Comparison of ENCODE assay signal across 1 cellular context in the genomic region with DNA sequence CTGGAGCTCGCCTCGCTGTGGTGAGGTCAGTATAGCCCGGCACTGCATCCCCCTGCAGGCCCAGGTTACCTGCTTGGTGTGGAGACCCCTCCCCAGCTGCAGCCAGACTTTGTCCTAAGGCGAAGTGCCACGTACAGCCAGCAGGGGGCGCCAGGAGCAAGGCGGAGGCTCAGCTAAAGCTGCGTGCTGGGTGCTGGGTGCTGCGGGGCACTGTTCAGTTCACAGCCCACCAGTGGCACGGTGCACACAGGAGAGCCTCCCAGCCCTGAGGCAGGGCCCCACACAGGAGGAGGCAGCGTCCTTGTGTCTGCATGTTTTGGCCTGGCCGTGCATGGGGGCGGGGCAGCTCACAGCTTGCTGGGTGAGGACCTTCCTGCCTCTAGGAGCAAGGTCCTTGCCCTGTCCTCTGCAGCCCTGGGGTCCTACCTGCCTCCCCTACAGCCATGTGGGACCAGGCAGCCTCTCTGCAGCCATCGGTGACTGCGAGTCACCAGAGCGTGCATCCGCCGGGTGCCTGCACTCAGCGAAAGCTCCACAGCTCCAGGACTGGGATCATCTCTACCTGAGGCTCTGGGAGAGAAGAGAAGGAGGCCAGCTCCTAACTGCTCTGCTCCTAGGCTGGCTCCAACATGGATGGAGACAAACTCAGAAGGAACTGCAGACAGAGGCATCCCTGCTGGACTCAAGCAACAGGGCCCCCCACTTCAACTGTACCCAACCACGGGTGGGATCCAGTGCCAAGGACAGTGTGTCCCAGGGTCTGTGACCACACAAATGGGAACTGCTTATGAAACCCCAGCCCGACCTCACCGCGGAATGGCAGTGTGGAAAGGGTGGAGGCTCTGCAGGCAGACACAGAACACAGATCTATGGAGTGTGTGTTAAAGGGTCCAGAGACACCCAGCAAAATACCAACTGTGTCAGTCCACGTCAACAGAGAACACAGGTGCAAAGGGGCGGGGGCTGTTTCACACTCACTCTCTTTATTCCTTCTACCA.
TF ChIP-seq lines count a peak whose summit lies in the region.

No MANE protein-coding gene starts in this region.

TF ChIP-seq in HepG2, 621 proteins besides CTCF, POLR2A, EP300 and RAD21 (continued from another document and continues in another):
- TF ChIP-seq, protein P1, sequence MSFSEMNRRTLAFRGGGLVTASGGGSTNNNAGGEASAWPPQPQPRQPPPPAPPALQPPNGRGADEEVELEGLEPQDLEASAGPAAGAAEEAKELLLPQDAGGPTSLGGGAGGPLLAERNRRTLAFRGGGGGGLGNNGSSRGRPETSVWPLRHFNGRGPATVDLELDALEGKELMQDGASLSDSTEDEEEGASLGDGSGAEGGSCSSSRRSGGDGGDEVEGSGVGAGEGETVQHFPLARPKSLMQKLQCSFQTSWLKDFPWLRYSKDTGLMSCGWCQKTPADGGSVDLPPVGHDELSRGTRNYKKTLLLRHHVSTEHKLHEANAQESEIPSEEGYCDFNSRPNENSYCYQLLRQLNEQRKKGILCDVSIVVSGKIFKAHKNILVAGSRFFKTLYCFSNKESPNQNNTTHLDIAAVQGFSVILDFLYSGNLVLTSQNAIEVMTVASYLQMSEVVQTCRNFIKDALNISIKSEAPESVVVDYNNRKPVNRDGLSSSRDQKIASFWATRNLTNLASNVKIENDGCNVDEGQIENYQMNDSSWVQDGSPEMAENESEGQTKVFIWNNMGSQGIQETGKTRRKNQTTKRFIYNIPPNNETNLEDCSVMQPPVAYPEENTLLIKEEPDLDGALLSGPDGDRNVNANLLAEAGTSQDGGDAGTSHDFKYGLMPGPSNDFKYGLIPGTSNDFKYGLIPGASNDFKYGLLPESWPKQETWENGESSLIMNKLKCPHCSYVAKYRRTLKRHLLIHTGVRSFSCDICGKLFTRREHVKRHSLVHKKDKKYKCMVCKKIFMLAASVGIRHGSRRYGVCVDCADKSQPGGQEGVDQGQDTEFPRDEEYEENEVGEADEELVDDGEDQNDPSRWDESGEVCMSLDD (CRISPR knock-in tag; IDR thresholded peaks at IDR 0.05; ENCODE audit: borderline replicate concordance), result no peak
- peak; percentile 50 for TF ChIP-seq PHF5A (CRISPR knock-in tag; IDR thresholded peaks at IDR 0.05; ENCODE audit: low read depth, unreplicated experiment)
- TF ChIP-seq ZMYM3 (CRISPR knock-in tag; IDR thresholded peaks at IDR 0.05), result peak; percentile 97
- TF ChIP-seq ZBTB40 (IDR thresholded peaks at IDR 0.05), result no peak
- peak; percentile 74 for TF ChIP-seq ZBTB40 (CRISPR knock-in tag; IDR thresholded peaks at IDR 0.05)
- peak; percentile 95 for TF ChIP-seq ZSCAN29 (CRISPR knock-in tag; conservative IDR thresholded peaks at IDR 0.05)
- no peak for TF ChIP-seq HNRNPUL1 (IDR thresholded peaks at IDR 0.05; ENCODE audit: low read depth, low read length)
- TF ChIP-seq, protein P2, sequence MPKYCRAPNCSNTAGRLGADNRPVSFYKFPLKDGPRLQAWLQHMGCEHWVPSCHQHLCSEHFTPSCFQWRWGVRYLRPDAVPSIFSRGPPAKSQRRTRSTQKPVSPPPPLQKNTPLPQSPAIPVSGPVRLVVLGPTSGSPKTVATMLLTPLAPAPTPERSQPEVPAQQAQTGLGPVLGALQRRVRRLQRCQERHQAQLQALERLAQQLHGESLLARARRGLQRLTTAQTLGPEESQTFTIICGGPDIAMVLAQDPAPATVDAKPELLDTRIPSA (CRISPR knock-in tag; IDR thresholded peaks at IDR 0.05; ENCODE audit: borderline replicate concordance), result no peak
- 0 out of 2 replicates have a peak, but pooled peaks have one; percentile 47 for TF ChIP-seq HOXA9 (CRISPR knock-in tag; IDR thresholded peaks at IDR 0.05; ENCODE audit: borderline replicate concordance)
- TF ChIP-seq HIC2 (CRISPR knock-in tag; IDR thresholded peaks at IDR 0.05; ENCODE audit: low read depth), result peak; percentile 100
- no peak for TF ChIP-seq CEBPB (IDR thresholded peaks at IDR 0.05; ENCODE audit: borderline replicate concordance, low read depth, low read length)
- TF ChIP-seq PAF1 (CRISPR knock-in tag; IDR thresholded peaks at IDR 0.05), result peak; percentile 64; the same call in 1 of the 2 replicates
- TF ChIP-seq ZNF550 (CRISPR knock-in tag; IDR thresholded peaks at IDR 0.05; ENCODE audit: borderline replicate concordance), result no peak; the same call in 1 of the 2 replicates
- TF ChIP-seq, protein P3, sequence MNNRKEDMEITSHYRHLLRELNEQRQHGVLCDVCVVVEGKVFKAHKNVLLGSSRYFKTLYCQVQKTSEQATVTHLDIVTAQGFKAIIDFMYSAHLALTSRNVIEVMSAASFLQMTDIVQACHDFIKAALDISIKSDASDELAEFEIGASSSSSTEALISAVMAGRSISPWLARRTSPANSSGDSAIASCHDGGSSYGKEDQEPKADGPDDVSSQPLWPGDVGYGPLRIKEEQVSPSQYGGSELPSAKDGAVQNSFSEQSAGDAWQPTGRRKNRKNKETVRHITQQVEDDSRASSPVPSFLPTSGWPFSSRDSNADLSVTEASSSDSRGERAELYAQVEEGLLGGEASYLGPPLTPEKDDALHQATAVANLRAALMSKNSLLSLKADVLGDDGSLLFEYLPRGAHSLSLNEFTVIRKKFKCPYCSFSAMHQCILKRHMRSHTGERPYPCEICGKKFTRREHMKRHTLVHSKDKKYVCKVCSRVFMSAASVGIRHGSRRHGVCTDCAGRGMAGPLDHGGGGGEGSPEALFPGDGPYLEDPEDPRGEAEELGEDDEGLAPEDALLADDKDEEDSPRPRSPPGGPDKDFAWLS (CRISPR knock-in tag; IDR thresholded peaks at IDR 0.05; ENCODE audit: borderline replicate concordance), result 0 out of 2 replicates have a peak, but pooled peaks have one; percentile 60
- peak; percentile 81 for TF ChIP-seq RBFOX2 (IDR thresholded peaks at IDR 0.05; ENCODE audit: low read depth, low read length)
- no peak for TF ChIP-seq PAX8 (CRISPR knock-in tag; IDR thresholded peaks at IDR 0.05; ENCODE audit: borderline replicate concordance)
- TF ChIP-seq ZNF333 (CRISPR knock-in tag; IDR thresholded peaks at IDR 0.05; ENCODE audit: borderline replicate concordance), result peak; percentile 72; the same call in 1 of the 2 replicates
- TF ChIP-seq ZNF282 (IDR thresholded peaks at IDR 0.05; ENCODE audit: partially characterized antibody), result no peak
- TF ChIP-seq, protein P4, sequence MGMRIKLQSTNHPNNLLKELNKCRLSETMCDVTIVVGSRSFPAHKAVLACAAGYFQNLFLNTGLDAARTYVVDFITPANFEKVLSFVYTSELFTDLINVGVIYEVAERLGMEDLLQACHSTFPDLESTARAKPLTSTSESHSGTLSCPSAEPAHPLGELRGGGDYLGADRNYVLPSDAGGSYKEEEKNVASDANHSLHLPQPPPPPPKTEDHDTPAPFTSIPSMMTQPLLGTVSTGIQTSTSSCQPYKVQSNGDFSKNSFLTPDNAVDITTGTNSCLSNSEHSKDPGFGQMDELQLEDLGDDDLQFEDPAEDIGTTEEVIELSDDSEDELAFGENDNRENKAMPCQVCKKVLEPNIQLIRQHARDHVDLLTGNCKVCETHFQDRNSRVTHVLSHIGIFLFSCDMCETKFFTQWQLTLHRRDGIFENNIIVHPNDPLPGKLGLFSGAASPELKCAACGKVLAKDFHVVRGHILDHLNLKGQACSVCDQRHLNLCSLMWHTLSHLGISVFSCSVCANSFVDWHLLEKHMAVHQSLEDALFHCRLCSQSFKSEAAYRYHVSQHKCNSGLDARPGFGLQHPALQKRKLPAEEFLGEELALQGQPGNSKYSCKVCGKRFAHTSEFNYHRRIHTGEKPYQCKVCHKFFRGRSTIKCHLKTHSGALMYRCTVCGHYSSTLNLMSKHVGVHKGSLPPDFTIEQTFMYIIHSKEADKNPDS (CRISPR knock-in tag; IDR thresholded peaks at IDR 0.05), result peak; percentile 89; the same call in 1 of the 2 replicates
- TF ChIP-seq TSC22D2 (CRISPR knock-in tag; IDR thresholded peaks at IDR 0.05; ENCODE audit: borderline replicate concordance), result peak; percentile 86; the same call in 1 of the 2 replicates
- TF ChIP-seq MXD4 (CRISPR knock-in tag; IDR thresholded peaks at IDR 0.05), result peak; percentile 94
- TF ChIP-seq NFKBIZ (CRISPR knock-in tag; IDR thresholded peaks at IDR 0.05), result peak; percentile 41; the same call in 1 of the 2 replicates
- peak; percentile 63; the same call in 1 of the 2 replicates for TF ChIP-seq YEATS4 (CRISPR knock-in tag; IDR thresholded peaks at IDR 0.05; ENCODE audit: borderline replicate concordance)
- TF ChIP-seq GFI1 (CRISPR knock-in tag; IDR thresholded peaks at IDR 0.05; ENCODE audit: borderline replicate concordance), result peak; percentile 64; the same call in 1 of the 2 replicates
- peak; percentile 92 for TF ChIP-seq SP4 (CRISPR knock-in tag; IDR thresholded peaks at IDR 0.05)
- TF ChIP-seq NPAS2 (CRISPR knock-in tag; IDR thresholded peaks at IDR 0.05; ENCODE audit: borderline replicate concordance), result no peak
- TF ChIP-seq POLR2AphosphoS5 (IDR thresholded peaks at IDR 0.05; ENCODE audit: low read depth, low read length), result no peak; the same call in none of the 2 replicates
- TF ChIP-seq ZNF670 (CRISPR knock-in tag; IDR thresholded peaks at IDR 0.05; ENCODE audit: borderline replicate concordance), result no peak
- TF ChIP-seq POGK (CRISPR knock-in tag; conservative IDR thresholded peaks at IDR 0.05), result peak; percentile 88
- TF ChIP-seq SRSF4 (IDR thresholded peaks at IDR 0.05; ENCODE audit: low read depth, low read length, poor library complexity, severe bottlenecking), result no peak
- TF ChIP-seq ZNF263 (CRISPR knock-in tag; IDR thresholded peaks at IDR 0.05), result peak; percentile 68
- peak; percentile 94 for TF ChIP-seq AHR (CRISPR knock-in tag; IDR thresholded peaks at IDR 0.05)
